In genomic region chr5:149761461-149761860, GRCh38 we compare ENCODE assay signal across 27 cellular contexts.
"Had no signal": no experiment of that assay in that cellular context is flagged by ENCODE, and none has a peak within 500 bp of the region (broad histone marks: within the 10 kb centered on the region; RNA-seq: fewer than 3 reads in every experiment).

No MANE protein-coding gene starts in this region.

- H3K4me3 ChIP-seq: ascending aorta, body of pancreas, MG63 had no signal

- DNase-seq: activated B cell treated with CpG ODN at 0.5 μM for 24 hours; activated CD4-positive, alpha-beta memory T cell treated with anti-CD3 and anti-CD28 coated beads for 36 hours; activated CD4-positive, alpha-beta T cell treated with anti-CD3 and anti-CD28 coated beads for 1 hour; activated CD4-positive, alpha-beta T cell treated with anti-CD3 and anti-CD28 coated beads, Interleukin-2, amount 10 ng/mL, durations not matched to agents 7 days and 5 days; activated CD8-positive, alpha-beta memory T cell treated with anti-CD3 and anti-CD28 coated beads for 24 hours; activated effector memory CD4-positive, alpha-beta T cell treated with anti-CD3 and anti-CD28 coated beads, Interleukin-2, amount 50 U/mL, for 16 hours; activated naive CD4-positive, alpha-beta T cell treated with Interleukin-2 at 50 U/mL for 16 hours; activated naive CD8-positive, alpha-beta T cell treated with anti-CD3 and anti-CD28 coated beads, Interleukin-2, amount 50 U/mL, for 24 hours; activated T-cell treated with anti-CD3 and anti-CD28 coated beads, Interleukin-2, amount 50 U/mL, for 4 hours; amniotic stem cell; body of pancreas; MG63; MV-4-11; NCI-H1092 treated with DMSO at 0.1 percent for 48 hours; NCI-H1436; NCI-H1694 treated with DMSO at 0.1 percent for 48 hours; NCI-H2029 treated with DMSO at 0.1 percent for 48 hours; NCI-H345; NCI-H510A; SHP77 treated with DMSO at 0.1 percent for 48 hours; T-cell; T-helper 2 cell; T1000 had no signal

- H3K9ac ChIP-seq: KMS-11 had no signal

- H3K9me3 ChIP-seq: body of pancreas had no signal

- H3K4me1 ChIP-seq: ascending aorta, body of pancreas had no signal

- FAIRE-seq: TTC549 had no signal

- H3K36me3 ChIP-seq: ascending aorta, MG63 had no signal

- H3K4me2 ChIP-seq: KMS-11 had no signal

- ATAC-seq: activated naive CD4-positive, alpha-beta T cell treated with anti-CD3 and anti-CD28 coated beads, Interleukin-2, amount 50 U/mL, for 72 hours; activated naive CD8-positive, alpha-beta T cell treated with anti-CD3 and anti-CD28 coated beads, Interleukin-2, amount 50 U/mL, for 24 hours; activated T-cell treated with anti-CD3 and anti-CD28 coated beads, Interleukin-2, amount 50 U/mL, for 4 hours; body of pancreas; T-cell had no signal

- H3K27ac ChIP-seq: ascending aorta, body of pancreas, KMS-11 had no signal

- H3K27me3 ChIP-seq: ascending aorta, body of pancreas, MG63 had no signal
